18 cellular contexts compared by ENCODE assay signal in genomic region chr6:97465877-97466710, GRCh38.
DNase-seq lines count a peak whose midpoint lies in the region; ATAC-seq and TF ChIP-seq lines count a peak whose summit lies in the region.
"Had no signal": no experiment of that assay in that cellular context is flagged by ENCODE, and none has a peak within 500 bp of the region (broad histone marks: within the 10 kb centered on the region; RNA-seq: fewer than 3 reads in every experiment).

No MANE protein-coding gene starts in this region.

- no peaks in the 10 kb centered on the region for H3K27me3 ChIP-seq in SK-N-SH (ENCODE audit: insufficient read depth)
- H3K27me3 ChIP-seq: SJCRH30 had no signal

- H3K9me3 Mint-ChIP-seq in brain = no peaks in the 10 kb centered on the region
- no peaks in the 10 kb centered on the region for H3K9me3 Mint-ChIP-seq in activated CD4-positive, alpha-beta T cell treated with anti-CD3 and anti-CD28 coated beads for 36 hours (ENCODE audit: low read depth)
- no peaks in the 10 kb centered on the region for H3K9me3 Mint-ChIP-seq in chondrocyte (ENCODE audit: low read depth)

- H3K27ac Mint-ChIP-seq in brain (peak overlapping the region in 4 of 5 experiments; percentile 15 to 97 (median 83)), chondrocyte (ENCODE audit: unreplicated experiment) (no peak overlapping the region)
- no peak overlapping the region for H3K27ac Mint-ChIP-seq in activated CD4-positive, alpha-beta T cell treated with anti-CD3 and anti-CD28 coated beads for 36 hours
- H3K27ac Mint-ChIP-seq: activated CD8-positive, alpha-beta T cell treated with anti-CD3 and anti-CD28 coated beads, Interleukin-2, amount 10 ng/mL, durations not matched to agents 7 days and 5 days; naive thymus-derived CD4-positive, alpha-beta T cell; T-helper 17 cell had no signal

- H4K20me1 ChIP-seq in SK-N-SH (ENCODE audit: insufficient read depth) = no peaks in the 10 kb centered on the region

- H3K4me1 ChIP-seq in SK-N-SH (ENCODE audit: control insufficient read depth in 1 of 2, insufficient read depth in 2 of 2, low read depth in 1 of 2, low read length in 1 of 2) = peaks cover 0 to 4% of the 10 kb centered on the region in 2 experiments; a peak in 2 of 4 replicates
- H3K4me1 ChIP-seq: SJCRH30 had no signal

- H3F3A ChIP-seq in SK-N-SH (replicated peaks; ENCODE audit: insufficient read depth) = no peaks in the 10 kb centered on the region

- H3K27me3 Mint-ChIP-seq in brain (no peaks in the 10 kb centered on the region), chondrocyte (ENCODE audit: low read depth) (peaks cover 13% of the 10 kb centered on the region)
- H3K27me3 Mint-ChIP-seq in activated CD4-positive, alpha-beta T cell treated with anti-CD3 and anti-CD28 coated beads for 36 hours = peaks cover 8% of the 10 kb centered on the region

- H3K79me2 ChIP-seq in SK-N-SH (ENCODE audit: insufficient read depth) = no peaks in the 10 kb centered on the region

- CTCF ChIA-PET in activated CD4-positive, alpha-beta T cell treated with anti-CD3 and anti-CD28 coated beads for 36 hours (lab: Charles Lee) = no interaction called here
- CTCF ChIA-PET in SK-N-SH (lab: Yijun Ruan, JAX) = interaction anchor here (0.8 to 0.9 kb wide), 2 partner anchors 25 to 29 kb away, joined by 3 read pairs; no protein-coding TSS in a partner anchor

- no peaks in the 10 kb centered on the region for H3K9me3 ChIP-seq in SK-N-SH
- H3K9me3 ChIP-seq: SJCRH30 had no signal

- TF ChIP-seq RAD21 in SK-N-SH (IDR thresholded peaks at IDR 0.05; ENCODE audit: low read length) = no peak

- no peak overlapping the region for H2AFZ ChIP-seq in SK-N-SH (ENCODE audit: low read depth)

- H3K4me1 Mint-ChIP-seq in brain = peaks cover 62% of the 10 kb centered on the region
- no peaks in the 10 kb centered on the region for H3K4me1 Mint-ChIP-seq in activated CD4-positive, alpha-beta T cell treated with anti-CD3 and anti-CD28 coated beads for 36 hours
- H3K4me1 Mint-ChIP-seq in chondrocyte (ENCODE audit: low read depth) = no peaks in the 10 kb centered on the region
- H3K4me1 Mint-ChIP-seq: naive thymus-derived CD4-positive, alpha-beta T cell had no signal

- POLR2A ChIA-PET in activated CD4-positive, alpha-beta T cell treated with anti-CD3 and anti-CD28 coated beads for 36 hours (lab: Charles Lee) = no interaction called here
- POLR2A ChIA-PET in SK-N-SH (lab: Yijun Ruan, JAX) = no interaction called here

- TF ChIP-seq EP300 in SK-N-SH (IDR thresholded peaks at IDR 0.05; ENCODE audit: borderline replicate concordance in 1 of 2, low read depth in 1 of 2, low read length in 1 of 2) = no peak

- no peak overlapping the region for H3K27ac ChIP-seq in SK-N-SH (ENCODE audit: low read depth in 2 of 2, low read length in 1 of 2)
- H3K27ac ChIP-seq: SJCRH30, WERI-Rb-1 had no signal

- no peak overlapping the region for H3K9ac ChIP-seq in SK-N-SH

- DNase-seq in HuH-7.5 (ENCODE audit: low spot score) = peak; percentile 3
- DNase-seq in left kidney (ENCODE audit: low read depth, low spot score) = peak; percentile 13
- DNase-seq in superior temporal gyrus (ENCODE audit: extremely low spot score) = peak; percentile 79
- no peak for DNase-seq in activated CD4-positive, alpha-beta T cell treated with anti-CD3 and anti-CD28 coated beads for 36 hours
- DNase-seq in stimulated activated CD4-positive, alpha-beta T cell treated with anti-CD3 and anti-CD28 coated beads, Interleukin-15, amount 100 ng/mL, for 24 hours = no peak
- no peak for DNase-seq in chondrocyte (ENCODE audit: low spot score)
- DNase-seq in SK-N-SH = no peak
- DNase-seq: activated CD8-positive, alpha-beta T cell treated with anti-CD3 and anti-CD28 coated beads, Interleukin-2, amount 10 ng/mL, durations not matched to agents 7 days and 5 days; activated T-cell treated with anti-CD3 and anti-CD28 coated beads, Interleukin-2, amount 50 U/mL, for 1 hour; foreskin melanocyte; mesenchymal stem cell; naive thymus-derived CD4-positive, alpha-beta T cell; NCI-H1105 treated with DMSO at 0.1 percent for 48 hours; SJCRH30; stimulated activated CD4-positive, alpha-beta T cell treated with anti-CD3 and anti-CD28 coated beads, Interleukin-4, amount 100 ng/mL, for 4 hours; T-helper 17 cell; WERI-Rb-1 had no signal

- 0 out of 4 replicates have a peak overlapping the region, but pooled peaks of 1 of the 2 experiments have one; percentile 5 for H3K4me3 ChIP-seq in SK-N-SH (ENCODE audit: low read depth in 2 of 2, low read length in 1 of 2)
- H3K4me3 ChIP-seq: SJCRH30 had no signal

- H3K36me3 ChIP-seq in SK-N-SH (replicated peaks in 1 of 2; ENCODE audit: control insufficient read depth in 1 of 2, insufficient read depth in 2 of 2, low read length in 1 of 2) = no peaks in the 10 kb centered on the region
- H3K36me3 ChIP-seq: SJCRH30, WERI-Rb-1 had no signal

- H3K36me3 Mint-ChIP-seq in brain (no peaks in the 10 kb centered on the region), chondrocyte (ENCODE audit: low read depth) (no peaks in the 10 kb centered on the region)
- no peaks in the 10 kb centered on the region for H3K36me3 Mint-ChIP-seq in activated CD4-positive, alpha-beta T cell treated with anti-CD3 and anti-CD28 coated beads for 36 hours (ENCODE audit: low read depth)
- H3K36me3 Mint-ChIP-seq: naive thymus-derived CD4-positive, alpha-beta T cell had no signal

- no peak for ATAC-seq in activated CD4-positive, alpha-beta T cell treated with anti-CD3 and anti-CD28 coated beads for 36 hours
- ATAC-seq: activated CD8-positive, alpha-beta T cell treated with anti-CD3 and anti-CD28 coated beads, Interleukin-2, amount 10 ng/mL, durations not matched to agents 7 days and 5 days; naive thymus-derived CD4-positive, alpha-beta T cell; T-helper 17 cell had no signal

- no peaks in the 10 kb centered on the region for H3K9me2 ChIP-seq in SK-N-SH

- no peak for TF ChIP-seq CTCF in brain (conservative IDR thresholded peaks at IDR 0.05)
- TF ChIP-seq CTCF in chondrocyte (IDR thresholded peaks at IDR 0.05) = no peak
- TF ChIP-seq CTCF in SK-N-SH (IDR thresholded peaks at IDR 0.05) = no peak

- H3K4me3 Mint-ChIP-seq in brain = peak overlapping the region in 4 of 5 experiments; percentile 57 to 82 (median 72)
- H3K4me3 Mint-ChIP-seq in activated CD4-positive, alpha-beta T cell treated with anti-CD3 and anti-CD28 coated beads for 36 hours = no peak overlapping the region
- no peak overlapping the region for H3K4me3 Mint-ChIP-seq in chondrocyte (ENCODE audit: unreplicated experiment)
- H3K4me3 Mint-ChIP-seq: activated CD8-positive, alpha-beta T cell treated with anti-CD3 and anti-CD28 coated beads, Interleukin-2, amount 10 ng/mL, durations not matched to agents 7 days and 5 days; naive thymus-derived CD4-positive, alpha-beta T cell; T-helper 17 cell had no signal

- 54% methylated on average over 6 of the region's 6 CpGs for WGBS in SK-N-SH (ENCODE audit: low lambda C conversion rate)

- no peak overlapping the region for H3K4me2 ChIP-seq in SK-N-SH

- intact Hi-C loops in activated CD4-positive, alpha-beta T cell treated with anti-CD3 and anti-CD28 coated beads for 36 hours (cut with DNase I, micrococcal nuclease) = no loop called here

TF ChIP-seq in SK-N-SH, 30 proteins besides CTCF, POLR2A, EP300 and RAD21:
- no peak for TF ChIP-seq MEF2A (IDR thresholded peaks at IDR 0.05; ENCODE audit: borderline replicate concordance, low read depth)
- no peak for TF ChIP-seq EZH2phosphoT487 (IDR thresholded peaks at IDR 0.05; ENCODE audit: borderline replicate concordance, low read depth)
- TF ChIP-seq YY1 (IDR thresholded peaks at IDR 0.05; ENCODE audit: low read depth) = no peak
- no peak for TF ChIP-seq RXRA (IDR thresholded peaks at IDR 0.05; ENCODE audit: borderline replicate concordance, low read depth)
- no peak for TF ChIP-seq SMC3 (IDR thresholded peaks at IDR 0.05; ENCODE audit: low read depth, low read length)
- TF ChIP-seq POLR2AphosphoS5 (IDR thresholded peaks at IDR 0.05; ENCODE audit: low read depth, low read length) = no peak
- TF ChIP-seq CHD2 (IDR thresholded peaks at IDR 0.05; ENCODE audit: low read length, partially characterized antibody) = no peak
- TF ChIP-seq, protein P1, sequence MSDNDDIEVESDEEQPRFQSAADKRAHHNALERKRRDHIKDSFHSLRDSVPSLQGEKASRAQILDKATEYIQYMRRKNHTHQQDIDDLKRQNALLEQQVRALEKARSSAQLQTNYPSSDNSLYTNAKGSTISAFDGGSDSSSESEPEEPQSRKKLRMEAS (IDR thresholded peaks at IDR 0.05; ENCODE audit: low read depth) = no peak
- TF ChIP-seq JUND (IDR thresholded peaks at IDR 0.05) = no peak
- TF ChIP-seq RCOR1 (IDR thresholded peaks at IDR 0.05; ENCODE audit: low read length) = no peak
TF ChIP-seq in SK-N-SH: peak in this region for 0.

Comparison
In these comparisons a context has a peak if more than half of its experiments do, and no peak if none do; other contexts are left out.
1. DNase-seq: peak in HuH-7.5 (single experiment), left kidney (single experiment) and superior temporal gyrus (single experiment); none in activated CD4-positive, alpha-beta T cell treated with anti-CD3 and anti-CD28 coated beads for 36 hours (single experiment), stimulated activated CD4-positive, alpha-beta T cell treated with anti-CD3 and anti-CD28 coated beads, Interleukin-15, amount 100 ng/mL, for 24 hours (single experiment), chondrocyte (single experiment) and SK-N-SH (single experiment).
2. H3K27ac Mint-ChIP-seq: peak in brain (4 of 5); none in activated CD4-positive, alpha-beta T cell treated with anti-CD3 and anti-CD28 coated beads for 36 hours (single experiment) and chondrocyte (single experiment).
3. H3K4me3 Mint-ChIP-seq: peak in brain (4 of 5); none in activated CD4-positive, alpha-beta T cell treated with anti-CD3 and anti-CD28 coated beads for 36 hours (single experiment) and chondrocyte (single experiment).